8 cellular contexts compared by ENCODE assay signal in genomic region chr2:221571391-221572179, GRCh38. TPM values are rescaled to one million over a fixed set of nuclear protein-coding genes. Genes with fewer than 3 reads are reported as not detected.
A peak's percentile ranks its signal among the peaks of the same experiment; 100 is the strongest.
DNase-seq lines count a peak whose midpoint lies in the region; ATAC-seq and TF ChIP-seq lines count a peak whose summit lies in the region.

No MANE protein-coding gene starts in this region.

- TF ChIP-seq POLR2A in HCT116 (IDR thresholded peaks at IDR 0.05; ENCODE audit: borderline replicate concordance, extremely low read depth, insufficient read depth, insufficient read length), result no peak

- H3K4me1 ChIP-seq in HCT116 (ENCODE audit: control insufficient read depth in 1 of 2, insufficient read depth in 2 of 2, low read length in 2 of 2), result peaks cover 0 to 19% of the 10 kb centered on the region in 2 experiments; a peak in 3 of 4 replicates
- H3K4me1 ChIP-seq in osteoblast (ENCODE audit: insufficient read depth, low read length), result peaks cover 15% of the 10 kb centered on the region

- no peak for TF ChIP-seq RAD21 in HCT116 (IDR thresholded peaks at IDR 0.05; ENCODE audit: low read depth)

- intact Hi-C loops in HCT116 (cut with micrococcal nuclease) (loop anchor here (5.0 to 10.0 kb wide), 2 partner anchors 1427 to 1574 kb away; no protein-coding TSS in a partner anchor), head of caudate nucleus (cut with DNase I) (loop anchor here (2.0 to 5.0 kb wide), 2 partner anchors 885 to 1839 kb away; no protein-coding TSS in a partner anchor)

- H3K4me2 ChIP-seq in HCT116 (ENCODE audit: low read length), result peak overlapping the region; percentile 96
- peak overlapping the region; percentile 99 for H3K4me2 ChIP-seq in osteoblast (ENCODE audit: insufficient read depth, low read length)

- H3K36me3 ChIP-seq in HCT116 (ENCODE audit: control insufficient read depth in 1 of 2, insufficient read depth in 2 of 2, low read length in 2 of 2) (no peaks in the 10 kb centered on the region), osteoblast (ENCODE audit: insufficient read depth, low read length) (no peaks in the 10 kb centered on the region)

- H3K79me2 ChIP-seq in HCT116 (ENCODE audit: insufficient read depth, low read length) (no peaks in the 10 kb centered on the region), osteoblast (ENCODE audit: insufficient read depth, low read length) (no peaks in the 10 kb centered on the region)

- H2AFZ ChIP-seq in HCT116 (ENCODE audit: low read depth, low read length, poor library complexity, severe bottlenecking) (peak overlapping the region; percentile 99), osteoblast (ENCODE audit: low read length) (peak overlapping the region; percentile 88)

- H3K9me2 ChIP-seq in HCT116 (ENCODE audit: insufficient read depth), result no peaks in the 10 kb centered on the region

- DNase-seq in HCT116 (ENCODE audit: low read depth, low spot score) (no peak), NCI-H345 (lab: John Stamatoyannopoulos, UW) (peak; percentile 36), head of caudate nucleus (peak in 34 of 42 donors; percentile 10 to 68 (median 36)), osteoblast (ENCODE audit: insufficient read length, low spot score, missing footprints) (peak; percentile 69), NCI-H510A (lab: John Stamatoyannopoulos, UW) (no peak), NCI-H187 (lab: John Stamatoyannopoulos, UW) (no peak)
- DNase-seq in activated gamma-delta T cell treated with anti-CD3 and anti-CD28 coated beads, Interleukin-2, amount 50 U/mL, for 16 hours (ENCODE audit: low read depth), result peak; percentile 4

- H3K4me3 ChIP-seq in HCT116 (replicated peaks in 1 of 2; ENCODE audit: low read depth in 1 of 2, low read length in 2 of 2) (peak overlapping the region; percentile 52 to 71), osteoblast (ENCODE audit: insufficient read depth, low read length) (peak overlapping the region; percentile 80)

- CTCF ChIA-PET in HCT116 (lab: Charles Lee), result no interaction called here

- TSS peak; percentile 48 for BruUV-seq in HCT116 (replicated peaks; lab: Mats Ljungman, UMichigan)

- no peak for TF ChIP-seq CTCF in HCT116 (IDR thresholded peaks at IDR 0.05 in 2 of 3, conservative IDR thresholded peaks at IDR 0.05 in 1 of 3; ENCODE audit: borderline replicate concordance in 1 of 3, insufficient read depth in 1 of 3, low read depth in 2 of 3, low read length in 2 of 3)
- no peak for TF ChIP-seq CTCF in osteoblast (IDR thresholded peaks at IDR 0.05; ENCODE audit: extremely low read depth, low read depth, low read length)

- peaks cover 21% of the 10 kb centered on the region for H3K27me3 ChIP-seq in HCT116 (ENCODE audit: insufficient read depth, low read length)
- H3K27me3 ChIP-seq in osteoblast (ENCODE audit: insufficient read depth, low read length), result peaks cover 15% of the 10 kb centered on the region

- H3K9me3 ChIP-seq in HCT116 (ENCODE audit: control insufficient read depth in 1 of 2, insufficient read depth in 1 of 2, low read depth in 1 of 2, low read length in 2 of 2), result no peaks in the 10 kb centered on the region
- H3K9me3 ChIP-seq in osteoblast (ENCODE audit: low read depth, low read length), result no peaks in the 10 kb centered on the region

- RAD21 ChIA-PET in HCT116 (lab: Charles Lee; ENCODE audit: low non-redundant PET in 1 of 2, low total read pairs in 2 of 2, uncharacterized antibody in 2 of 2, unreplicated experiment in 2 of 2), result no interaction called here

- H3K27ac ChIP-seq in HCT116 (ENCODE audit: low read depth, low read length), result no peak overlapping the region
- H3K27ac ChIP-seq in osteoblast (ENCODE audit: low read depth, low read length), result peak overlapping the region; percentile 51

- ATAC-seq in GM18499 (IDR thresholded peaks at IDR 0.05; ENCODE audit: insufficient read depth, unreplicated experiment) (peak; percentile 9), HCT116 (no peak)

- POLR2A ChIA-PET in HCT116 (lab: Charles Lee), result no interaction called here

- peak overlapping the region; percentile 37 for H3K9ac ChIP-seq in HCT116 (ENCODE audit: low read length)

- H4K20me1 ChIP-seq in HCT116 (ENCODE audit: insufficient read depth) (no peaks in the 10 kb centered on the region), osteoblast (ENCODE audit: insufficient read depth, low read length) (no peaks in the 10 kb centered on the region)

TF ChIP-seq in HCT116, 20 proteins besides CTCF, POLR2A, EP300 and RAD21:
- no peak for TF ChIP-seq CEBPB (IDR thresholded peaks at IDR 0.05; ENCODE audit: low read depth)
- no peak for TF ChIP-seq SP1 (IDR thresholded peaks at IDR 0.05; ENCODE audit: low read depth)
- no peak for TF ChIP-seq ZFX (IDR thresholded peaks at IDR 0.05)
- TF ChIP-seq ATF3 (IDR thresholded peaks at IDR 0.05), result no peak
- TF ChIP-seq SRF (IDR thresholded peaks at IDR 0.05; ENCODE audit: low read depth), result no peak
- no peak for TF ChIP-seq EZH2 (IDR thresholded peaks at IDR 0.05)
- no peak for TF ChIP-seq FOSL1 (IDR thresholded peaks at IDR 0.05; ENCODE audit: low read depth)
- no peak for TF ChIP-seq YY1 (IDR thresholded peaks at IDR 0.05; ENCODE audit: extremely low read depth, insufficient replicate concordance, low read depth, low read length)
- no peak for TF ChIP-seq ELF1 (IDR thresholded peaks at IDR 0.05; ENCODE audit: borderline replicate concordance, low read depth)
- no peak for TF ChIP-seq EGR1 (IDR thresholded peaks at IDR 0.05; ENCODE audit: low read depth)
- TF ChIP-seq REST (IDR thresholded peaks at IDR 0.05; ENCODE audit: low read depth), result no peak
- no peak for TF ChIP-seq CBX3 (IDR thresholded peaks at IDR 0.05; ENCODE audit: low read depth)

RNA-seq across cellular contexts. Expression of gene EPHA4, which starts 0.5 kb away (rescaled TPM):
- 3.5 TPM for total RNA-seq in HCT116 (2021; ENCODE audit: unreplicated experiment)
- polyA plus RNA-seq in HCT116 (2012), result 1.8 and 2.0 TPM in 2 replicates
- 12.7 and 15.9 TPM in 2 replicates for total RNA-seq in osteoblast

Comparison
In these comparisons a context has a peak if more than half of its experiments do, and no peak if none do; other contexts are left out.
1. DNase-seq: peak in NCI-H345 (single experiment), activated gamma-delta T cell treated with anti-CD3 and anti-CD28 coated beads, Interleukin-2, amount 50 U/mL, for 16 hours (single experiment), head of caudate nucleus (34 of 42) and osteoblast (single experiment); none in HCT116 (single experiment), NCI-H510A (single experiment) and NCI-H187 (0 of 2).